10 cellular contexts compared by ENCODE assay signal in genomic region chr3:46878796-46879436, GRCh38. TPM values are rescaled to one million over a fixed set of nuclear protein-coding genes. Genes with fewer than 3 reads are reported as not detected.
DNase-seq lines count a peak whose midpoint lies in the region; ATAC-seq, FAIRE-seq and TF ChIP-seq lines count a peak whose summit lies in the region.
"Had no signal": no experiment of that assay in that cellular context is flagged by ENCODE, and none has a peak within 500 bp of the region (broad histone marks: within the 10 kb centered on the region; RNA-seq: fewer than 3 reads in every experiment).

No MANE protein-coding gene starts in this region.

- ATAC-seq in GM21529 (IDR thresholded peaks at IDR 0.05; ENCODE audit: unreplicated experiment) (peak; percentile 44), left colon (peak; percentile 40), GM21381 (IDR thresholded peaks at IDR 0.05; ENCODE audit: unreplicated experiment) (no peak)

- FAIRE-seq in GM12892 (lab: Jason Lieb, UNC): no peak

- intact Hi-C loops in left colon (cut with DNase I, micrococcal nuclease) (no loop called here), cardiac septum (cut with DNase I) (no loop called here)

- DNase-seq in ACHN: peak; percentile 67
- DNase-seq in RPMI7951 (ENCODE audit: low read depth): peak; percentile 21
- DNase-seq in left colon: no peak
- DNase-seq in GM12892 (ENCODE audit: insufficient read length): no peak
- no peak for DNase-seq in cardiac septum (ENCODE audit: low spot score)
- no peak for DNase-seq in KBM-7
- DNase-seq: NCI-H187 treated with DMSO at 0.1 percent for 48 hours had no signal

- in situ Hi-C loops in ACHN (cut with HindIII; ENCODE audit: low pct_ligation_motif_present, low pct_unique_long_range_greater_than_20kb, low sequenced_read_pairs) (no loop called here), KBM-7 (cut with MboI; ENCODE audit: low pct_unique_long_range_greater_than_20kb, low sequenced_read_pairs) (no loop called here)

- TF ChIP-seq POLR2A in GM12892 (IDR thresholded peaks at IDR 0.05; ENCODE audit: low read depth, low read length): no peak

RNA-seq across cellular contexts. Expression of gene PTH1R, which starts 1.4 kb away (rescaled TPM):
- total RNA-seq in RPMI7951 (2014; rRNA removed; shearing (Covaris generic)): not detected in 2 replicates
- 1 to 10 TPM; 1.4 to 1.7 TPM for total RNA-seq in left colon
- not detected for polyA plus RNA-seq in GM12892 (2012; ENCODE audit: missing spikeins)
- total RNA-seq in cardiac septum: 5.4 TPM

RNA-seq across cellular contexts. Expression of gene MYL3, which starts 15.7 kb away (rescaled TPM):
- total RNA-seq in RPMI7951 (2014; rRNA removed; shearing (Covaris generic)): not detected in 2 replicates
- total RNA-seq in left colon (under 1 TPM; 0.47 to 0.79 TPM), cardiac septum (3,804 TPM)
- 0.47 TPM for polyA plus RNA-seq in GM12892 (2012; ENCODE audit: missing spikeins)
- polyA plus RNA-seq: AG04450 had no signal

Comparison
In these comparisons a context has a peak if more than half of its experiments do, and no peak if none do; other contexts are left out.
1. DNase-seq: peak in ACHN (single experiment) and RPMI7951 (single experiment); none in left colon (0 of 2), GM12892 (single experiment), cardiac septum (single experiment) and KBM-7 (single experiment).
2. RNA of gene MYL3, which starts 15.7 kb away (total RNA-seq): 3,804 TPM in cardiac septum (single experiment); 0.47 to 0.79 TPM in left colon and not detected in RPMI7951; every median in the first group is over 1,000 times any median in the second.